In the genomic region with DNA sequence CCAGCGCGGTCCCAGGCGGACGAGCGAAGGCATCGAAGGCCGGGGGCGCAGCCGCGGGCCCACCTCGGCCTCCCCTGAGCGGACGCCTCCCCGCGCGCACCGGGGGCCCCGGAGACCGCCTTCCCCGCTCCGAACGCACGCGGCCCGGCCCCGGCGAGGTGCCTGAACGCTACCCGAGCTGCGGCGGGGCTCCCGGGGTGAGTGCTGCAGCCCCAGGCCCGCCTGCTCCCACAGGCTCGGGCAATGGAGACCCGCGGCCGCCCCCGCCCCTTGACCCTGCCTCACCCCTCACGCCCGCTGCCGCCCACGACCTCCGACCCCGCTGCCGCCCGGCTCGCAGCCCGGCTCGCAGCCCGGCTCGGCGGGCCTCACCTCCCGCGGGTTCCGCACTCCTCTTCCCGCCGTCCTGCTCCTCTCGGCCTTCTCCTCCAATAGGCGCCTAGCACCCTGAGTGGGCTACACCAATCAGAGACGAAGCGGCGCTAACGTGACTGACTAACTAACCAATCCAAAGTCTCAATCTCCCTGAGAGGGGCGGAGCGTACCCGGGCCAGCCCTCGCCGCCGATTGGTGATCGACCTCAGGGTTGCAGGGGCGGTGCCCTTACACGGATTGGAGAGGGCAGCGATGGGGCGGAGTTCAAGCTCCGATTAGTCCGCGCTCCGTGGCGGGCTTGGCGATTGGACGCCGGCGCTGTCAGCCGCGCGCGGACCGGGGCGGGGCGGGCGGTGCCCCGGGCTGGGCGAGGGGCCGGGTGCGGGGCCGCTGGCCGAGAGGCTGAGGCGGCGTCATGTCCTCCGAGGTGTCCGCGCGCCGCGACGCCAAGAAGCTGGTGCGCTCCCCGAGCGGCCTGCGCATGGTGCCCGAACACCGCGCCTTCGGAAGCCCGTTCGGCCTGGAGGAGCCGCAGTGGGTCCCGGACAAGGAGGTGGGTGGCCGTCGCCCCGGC, we compare ENCODE assay signal across 8 cellular contexts. TPM values are rescaled to one million over a fixed set of nuclear protein-coding genes. Genes with fewer than 3 reads are reported as not detected.
DNase-seq lines count a peak whose midpoint lies in the region; ATAC-seq and TF ChIP-seq lines count a peak whose summit lies in the region.

A gene (minus strand): TSS at position 400 of the 949 bp plus-strand sequence. CDS start 4,364 bp downstream, outside the sequence.
A gene (plus strand): TSS at position 759 of the 949 bp plus-strand sequence. CDS start 32 bp downstream, at position 791.

- H3K9me3 ChIP-seq in BE2C = no peaks in the 10 kb centered on the region

- TF ChIP-seq CTCF in BE2C (IDR thresholded peaks at IDR 0.05; ENCODE audit: low read depth, low read length) (no peak), coronary artery (IDR thresholded peaks at IDR 0.05) (no peak)

- ATAC-seq in HG03460 (IDR thresholded peaks at IDR 0.05; ENCODE audit: unreplicated experiment) = peak; percentile 93

- DNase-seq in BE2C = peak; percentile 100
- DNase-seq in GM19240 (ENCODE audit: insufficient read length, low spot score) = peak; percentile 100
- peak; percentile 99 for DNase-seq in NCI-H526 (lab: John Stamatoyannopoulos, UW)
- DNase-seq in activated CD4-positive, alpha-beta T cell treated with anti-CD3 and anti-CD28 coated beads for 48 hours = peak; percentile 100
- peak; percentile 100 for DNase-seq in coronary artery (ENCODE audit: low spot score)
- DNase-seq in stimulated activated CD4-positive, alpha-beta T cell treated with anti-CD3 and anti-CD28 coated beads, Interleukin-1b, Interleukin-23, amount 100 ng/mL, for 4 hours (ENCODE audit: low read depth in 2 of 2) = peak; percentile 98 to 99

- H3K27ac ChIP-seq in coronary artery (peak within 1 kb of the TSS; percentile 83 to 91), layer of hippocampus (ENCODE audit: low read depth, low read length) (peak within 1 kb of the TSS; percentile 57)

- peaks cover 5% of the 10 kb centered on the region; the same call in 1 of the 2 replicates for H3K36me3 ChIP-seq in BE2C

- H3K4me1 ChIP-seq in BE2C = peaks cover 3% of the 10 kb centered on the region; the same call in 1 of the 2 replicates

- H3K4me3 ChIP-seq in BE2C (ENCODE audit: low read depth, low read length) = peak within 1 kb of the TSS; percentile 76
- H3K4me3 ChIP-seq in coronary artery = peak within 1 kb of the TSS; percentile 86

- no peaks in the 10 kb centered on the region for H3K27me3 ChIP-seq in BE2C
- no peaks in the 10 kb centered on the region for H3K27me3 ChIP-seq in layer of hippocampus (ENCODE audit: control insufficient read depth, insufficient read depth, low read length)

RNA-seq across cellular contexts. Expression of the first gene that starts in this region (rescaled TPM):
- polyA plus RNA-seq in BE2C (2012; ENCODE audit: insufficient read depth, insufficient read length, low read depth) = 14.1 TPM

RNA-seq across cellular contexts. Expression of the second gene that starts in this region (rescaled TPM):
- polyA plus RNA-seq in BE2C (2012; ENCODE audit: insufficient read depth, insufficient read length, low read depth) = 41.4 TPM

Comparison
In these comparisons a context has a peak if more than half of its experiments do, and no peak if none do; other contexts are left out.
1. Peak in every context shown above with its lines: DNase-seq, ATAC-seq, H3K4me3 ChIP-seq and H3K27ac ChIP-seq.